In the genomic region with DNA sequence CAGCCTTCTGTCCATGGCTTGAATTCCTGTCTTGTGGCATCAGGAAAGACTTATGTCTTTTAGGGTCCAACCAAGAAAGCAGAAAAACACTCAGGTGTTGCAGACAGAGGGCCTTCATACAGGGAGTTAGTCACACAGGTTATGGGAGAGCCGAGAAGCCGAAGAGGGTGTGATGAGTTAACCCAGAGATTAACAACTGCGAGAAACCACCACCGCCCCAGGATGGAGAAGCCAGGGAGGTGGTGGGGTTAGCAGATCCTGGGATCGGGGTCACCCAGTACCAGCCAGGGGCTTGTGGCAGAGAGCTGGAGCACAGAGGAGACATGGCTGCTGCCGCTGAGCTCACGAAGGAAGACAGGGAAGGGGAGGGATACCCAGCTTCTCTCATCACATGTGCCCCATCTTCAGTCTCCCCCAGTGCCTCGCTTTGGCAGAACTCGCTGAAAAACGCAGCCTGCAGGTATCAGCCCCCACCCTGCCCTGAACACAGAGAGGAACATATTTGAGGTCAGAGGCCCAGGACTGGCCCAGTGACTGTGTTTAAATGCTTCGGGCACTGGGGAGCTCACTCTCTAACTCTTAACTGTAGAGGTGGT, we compare ENCODE assay signal across 13 cellular contexts. TPM values are rescaled to one million over a fixed set of nuclear protein-coding genes. Genes with fewer than 3 reads are reported as not detected.
"Had no signal": no experiment of that assay in that cellular context is flagged by ENCODE, and none has a peak within 500 bp of the region (broad histone marks: within the 10 kb centered on the region; RNA-seq: fewer than 3 reads in every experiment).

No MANE protein-coding gene starts in this region.

- H3K27ac Mint-ChIP-seq: activated naive CD8-positive, alpha-beta T cell treated with anti-CD3 and anti-CD28 coated beads, Interleukin-2, amount 10 ng/mL, durations not matched to agents 7 days and 5 days had no signal

- DNase-seq: activated CD4-positive, alpha-beta T cell treated with anti-CD3 and anti-CD28 coated beads for 4 hours; activated naive CD8-positive, alpha-beta T cell treated with anti-CD3 and anti-CD28 coated beads, Interleukin-2, amount 10 ng/mL, durations not matched to agents 7 days and 5 days; activated T-cell treated with anti-CD3 and anti-CD28 coated beads, Interleukin-2, amount 50 U/mL, for 24 hours; foreskin keratinocyte; left ventricle myocardium superior; mesenchymal stem cell; retina; T-helper 9 cell; trophoblast cell had no signal

- H2AFZ ChIP-seq: parathyroid adenoma had no signal

- H3K9me3 Mint-ChIP-seq: activated naive CD8-positive, alpha-beta T cell treated with anti-CD3 and anti-CD28 coated beads, Interleukin-2, amount 10 ng/mL, durations not matched to agents 7 days and 5 days; activated T-cell treated with anti-CD3 and anti-CD28 coated beads, Interleukin-2, amount 50 U/mL, for 24 hours had no signal

- H3K4me3 Mint-ChIP-seq: activated T-cell treated with anti-CD3 and anti-CD28 coated beads, Interleukin-2, amount 50 U/mL, for 24 hours had no signal

- H3K27ac ChIP-seq: foreskin keratinocyte, parathyroid adenoma had no signal

- H3K79me2 ChIP-seq: parathyroid adenoma had no signal

- H3K4me3 ChIP-seq: skin epidermis had no signal

- H3K4me1 ChIP-seq: foreskin keratinocyte, parathyroid adenoma had no signal

- ATAC-seq: foreskin keratinocyte had no signal

- H3K36me3 Mint-ChIP-seq: activated naive CD8-positive, alpha-beta T cell treated with anti-CD3 and anti-CD28 coated beads, Interleukin-2, amount 10 ng/mL, durations not matched to agents 7 days and 5 days had no signal

- H3K9ac ChIP-seq: parathyroid adenoma had no signal

RNA-seq across cellular contexts. Expression of a gene that starts 58.7 kb away (rescaled TPM):
- total RNA-seq: endothelial cell of umbilical vein, foreskin keratinocyte had no signal
- polyA plus RNA-seq: endothelial cell of umbilical vein, keratinocyte had no signal
